ENCODE assay signal across 1 cellular context in the genomic region with DNA sequence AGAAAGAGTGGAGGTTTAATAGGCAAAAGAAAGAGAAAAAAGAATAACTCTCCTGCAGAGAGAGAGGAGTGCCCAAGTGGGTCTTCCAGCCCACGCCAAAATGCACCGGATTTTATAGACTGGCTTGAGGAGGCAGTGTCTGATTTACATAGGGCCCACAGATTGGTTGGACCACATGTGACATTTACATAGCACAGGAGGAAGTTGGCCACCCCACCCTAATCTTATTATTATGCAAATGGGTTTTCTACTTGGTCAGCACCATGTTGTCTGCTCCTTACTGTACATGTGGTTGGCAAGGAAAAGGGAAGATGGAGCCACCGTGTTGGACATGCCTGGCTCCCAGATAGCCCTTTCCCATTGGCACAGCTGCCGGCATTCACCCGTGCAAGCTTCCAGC.
TF ChIP-seq lines count a peak whose summit lies in the region.

No MANE protein-coding gene starts in this region.

TF ChIP-seq in H1, 55 proteins besides CTCF, POLR2A, EP300 and RAD21:
- TF ChIP-seq KDM5A (IDR thresholded peaks at IDR 0.05; ENCODE audit: low read length) = no peak
- TF ChIP-seq SP2 (IDR thresholded peaks at IDR 0.05; ENCODE audit: low read length) = no peak
- no peak for TF ChIP-seq TBP (IDR thresholded peaks at IDR 0.05; ENCODE audit: low read depth, low read length)
